ENCODE assay signal across 8 cellular contexts in genomic region chr6:29626948-29627761, GRCh38. TPM values are rescaled to one million over a fixed set of nuclear protein-coding genes. Genes with fewer than 3 reads are reported as not detected.
DNase-seq lines count a peak whose midpoint lies in the region; ATAC-seq lines count a peak whose summit lies in the region.

No MANE protein-coding gene starts in this region.

- H3K36me3 Mint-ChIP-seq in naive B cell = peaks cover 0 to 21% of the 10 kb centered on the region in 2 donors

- peaks cover 33% of the 10 kb centered on the region for H3K27me3 ChIP-seq in ectodermal cell (ENCODE audit: control insufficient read depth, insufficient read depth, low read length, poor library complexity, severe bottlenecking)

- H3K9me3 Mint-ChIP-seq in naive B cell = no peaks in the 10 kb centered on the region

- H3K4me3 ChIP-seq in ectodermal cell (ENCODE audit: insufficient read depth, low read depth, low read length) = peak overlapping the region; percentile 57

- no peaks in the 10 kb centered on the region for H3K27me3 Mint-ChIP-seq in naive B cell

- no peaks in the 10 kb centered on the region for H3K9me3 ChIP-seq in ectodermal cell (ENCODE audit: control insufficient read depth, low read length)

- H3K4me3 Mint-ChIP-seq in naive B cell = peak overlapping the region; percentile 62 to 93 (median 83)

- H3K36me3 ChIP-seq in ectodermal cell (ENCODE audit: control insufficient read depth, insufficient read depth, low read length) = no peaks in the 10 kb centered on the region

- ATAC-seq in Right ventricle myocardium inferior = peak; percentile 5
- peak in 1 of 2 donors; percentile 3 for ATAC-seq in naive B cell (ENCODE audit: low read depth in 2 of 2)
- ATAC-seq in HG03342 (IDR thresholded peaks at IDR 0.05; ENCODE audit: unreplicated experiment) = no peak
- no peak for ATAC-seq in GM18519 (IDR thresholded peaks at IDR 0.05; ENCODE audit: low FRiP score, unreplicated experiment)

- WGBS in ectodermal cell, 2 experiments = 1% methylated on average over 31 of the region's 31 CpGs

- peaks cover 48 to 55% (median 50%) of the 10 kb centered on the region in 3 donors for H3K4me1 Mint-ChIP-seq in naive B cell

- H3K27ac ChIP-seq in ectodermal cell (ENCODE audit: insufficient read depth, low read depth, low read length, poor library complexity, severe bottlenecking) = no peak overlapping the region

- peaks cover 67% of the 10 kb centered on the region for H3K4me1 ChIP-seq in ectodermal cell (ENCODE audit: control insufficient read depth, insufficient read depth, low read length)

- no peak for DNase-seq in Right ventricle myocardium inferior (ENCODE audit: missing footprints)
- DNase-seq in cardiac septum (ENCODE audit: low spot score) = no peak
- no peak for DNase-seq in naive B cell
- no peak for DNase-seq in NCI-H774 (lab: John Stamatoyannopoulos, UW)
- no peak for DNase-seq in iPS-NIHi7 (ENCODE audit: extremely low spot score)

- intact Hi-C loops in Right ventricle myocardium inferior (cut with DNase I) = no loop called here
- intact Hi-C loops in cardiac septum (cut with DNase I) = no loop called here

- H3K27ac Mint-ChIP-seq in naive B cell = peak overlapping the region; percentile 2 to 91 (median 38)

RNA-seq across cellular contexts. Expression of gene GABBR1, which starts 5.8 kb away (rescaled TPM):
- total RNA-seq in Right ventricle myocardium inferior (19.0 TPM), cardiac septum (29.5 TPM)
- polyA plus RNA-seq in ectodermal cell (2013, experiment 1 of 4) = 72.2 TPM
- 67.1 TPM for polyA plus RNA-seq in ectodermal cell (2013, experiment 2 of 4)
- polyA plus RNA-seq in ectodermal cell (2013, experiment 3 of 4) = 47.1 TPM
- 58.6 TPM for polyA plus RNA-seq in ectodermal cell (2013, experiment 4 of 4)
- 10 to 100 TPM in 1 of 6 donors, 1 to 10 TPM in 4, not detected in 1; 4.1 to 11.3 (median 4.6) TPM for polyA plus RNA-seq in naive B cell (ENCODE audit: low read depth in 6 of 6)

RNA-seq across cellular contexts. Expression of gene MOG, which starts 29.7 kb away (rescaled TPM):
- 12.6 TPM for total RNA-seq in Right ventricle myocardium inferior
- total RNA-seq in cardiac septum = 2.0 TPM
- not detected for polyA plus RNA-seq in ectodermal cell (2013, experiment 1 of 4)
- not detected for polyA plus RNA-seq in ectodermal cell (2013, experiment 2 of 4)
- not detected for polyA plus RNA-seq in ectodermal cell (2013, experiment 3 of 4)
- polyA plus RNA-seq in ectodermal cell (2013, experiment 4 of 4) = not detected
- polyA plus RNA-seq in naive B cell (ENCODE audit: low read depth in 6 of 6) = not detected

RNA-seq across cellular contexts. Expression of gene OR2H2, which starts 42.2 kb away (rescaled TPM):
- total RNA-seq in Right ventricle myocardium inferior = not detected
- total RNA-seq in cardiac septum = not detected
- polyA plus RNA-seq in ectodermal cell (2013, experiment 1 of 4) = not detected
- not detected for polyA plus RNA-seq in ectodermal cell (2013, experiment 2 of 4)
- not detected for polyA plus RNA-seq in ectodermal cell (2013, experiment 3 of 4)
- polyA plus RNA-seq in ectodermal cell (2013, experiment 4 of 4) = not detected
- polyA plus RNA-seq in naive B cell (ENCODE audit: low read depth in 6 of 6) = under 1 TPM in 2 of 6 donors, not detected in 4; 0.15 to 0.17 TPM

RNA-seq across cellular contexts. Expression of gene ZFP57, which starts 53.8 kb away (rescaled TPM):
- total RNA-seq in Right ventricle myocardium inferior (not detected), cardiac septum (not detected)
- 0.72 TPM for polyA plus RNA-seq in ectodermal cell (2013, experiment 1 of 4)
- 0.34 TPM for polyA plus RNA-seq in ectodermal cell (2013, experiment 2 of 4)
- 0.32 TPM for polyA plus RNA-seq in ectodermal cell (2013, experiment 3 of 4)
- 0.24 TPM for polyA plus RNA-seq in ectodermal cell (2013, experiment 4 of 4)
- 1 to 10 TPM in 3 of 6 donors, not detected in 3; 1.8 to 3.1 (median 2.5) TPM for polyA plus RNA-seq in naive B cell (ENCODE audit: low read depth in 6 of 6)
